10 cellular contexts compared by ENCODE assay signal in genomic region chr10:78543749-78544446, GRCh38.
DNase-seq lines count a peak whose midpoint lies in the region; ATAC-seq and TF ChIP-seq lines count a peak whose summit lies in the region.
"Had no signal": no experiment of that assay in that cellular context is flagged by ENCODE, and none has a peak within 500 bp of the region (broad histone marks: within the 10 kb centered on the region; RNA-seq: fewer than 3 reads in every experiment).

No MANE protein-coding gene starts in this region.

- intact Hi-C loops in cardiac septum (cut with DNase I) (loop anchor here (10.0 kb wide), 3 partner anchors 91 to 211 kb away; no protein-coding TSS in a partner anchor), CD14-positive monocyte (cut with micrococcal nuclease) (no loop called here)

- H3K79me2 ChIP-seq in osteoblast (ENCODE audit: insufficient read depth, low read length) = no peaks in the 10 kb centered on the region

- CTCF ChIA-PET in AG04450 (lab: Charles Lee) = no interaction called here

- H3K27ac ChIP-seq in AG04450 (ENCODE audit: low read depth, low read length) (peak overlapping the region; percentile 82), WERI-Rb-1 (no peak overlapping the region), osteoblast (ENCODE audit: low read depth, low read length) (peak overlapping the region; percentile 86)

- peaks cover 7% of the 10 kb centered on the region for H3K27me3 ChIP-seq in AG04450 (ENCODE audit: control insufficient read depth, insufficient read depth, low read length)
- no peaks in the 10 kb centered on the region for H3K27me3 ChIP-seq in WERI-Rb-1 (ENCODE audit: insufficient read depth, low read depth, severe bottlenecking)
- peaks cover 16% of the 10 kb centered on the region for H3K27me3 ChIP-seq in osteoblast (ENCODE audit: insufficient read depth, low read length)

- no peak overlapping the region for H3K4me3 Mint-ChIP-seq in stimulated activated naive CD8-positive, alpha-beta T cell treated with anti-CD3 and anti-CD28 coated beads, Interleukin-15, amount 100 ng/mL, for 72 hours
- H3K4me3 Mint-ChIP-seq in CD14-positive monocyte = no peak overlapping the region
- H3K4me3 Mint-ChIP-seq: activated T-cell treated with anti-CD3 and anti-CD28 coated beads, Interleukin-2, amount 50 U/mL, for 24 hours had no signal

- H3K9me3 Mint-ChIP-seq in stimulated activated naive CD8-positive, alpha-beta T cell treated with anti-CD3 and anti-CD28 coated beads, Interleukin-15, amount 100 ng/mL, for 72 hours = no peaks in the 10 kb centered on the region
- peaks cover 0 to 4% (median 0%) of the 10 kb centered on the region in 7 donors for H3K9me3 Mint-ChIP-seq in CD14-positive monocyte
- H3K9me3 Mint-ChIP-seq: activated T-cell treated with anti-CD3 and anti-CD28 coated beads, Interleukin-2, amount 50 U/mL, for 24 hours had no signal

- peak overlapping the region; percentile 44 for H3K4me2 ChIP-seq in osteoblast (ENCODE audit: insufficient read depth, low read length)

- no peak for ATAC-seq in HG03565 (IDR thresholded peaks at IDR 0.05; ENCODE audit: unreplicated experiment)
- no peak for ATAC-seq in stimulated activated naive CD8-positive, alpha-beta T cell treated with anti-CD3 and anti-CD28 coated beads, Interleukin-15, amount 100 ng/mL, for 72 hours

- no peaks in the 10 kb centered on the region for H4K20me1 ChIP-seq in osteoblast (ENCODE audit: insufficient read depth, low read length)

- DNase-seq in AG04450 (ENCODE audit: low read depth, low spot score) = peak; percentile 85
- peak; percentile 29 for DNase-seq in WERI-Rb-1
- peak; percentile 79 for DNase-seq in cardiac septum (ENCODE audit: low spot score)
- peak; percentile 91 for DNase-seq in osteoblast (ENCODE audit: insufficient read length, low spot score, missing footprints)
- DNase-seq in stimulated activated naive CD8-positive, alpha-beta T cell treated with anti-CD3 and anti-CD28 coated beads, Interleukin-15, amount 100 ng/mL, for 72 hours = no peak
- DNase-seq in NCI-H187 (lab: John Stamatoyannopoulos, UW) = no peak
- DNase-seq in CD14-positive monocyte (ENCODE audit: low spot score) = no peak
- DNase-seq: activated T-cell treated with anti-CD3 and anti-CD28 coated beads, Interleukin-2, amount 50 U/mL, for 24 hours; DND-41 had no signal

- H3K9me3 ChIP-seq in AG04450 (ENCODE audit: control insufficient read depth, insufficient read depth, low read length) = no peaks in the 10 kb centered on the region
- no peaks in the 10 kb centered on the region for H3K9me3 ChIP-seq in WERI-Rb-1 (ENCODE audit: severe bottlenecking)
- no peaks in the 10 kb centered on the region for H3K9me3 ChIP-seq in osteoblast (ENCODE audit: low read depth, low read length)

- H2AFZ ChIP-seq in osteoblast (ENCODE audit: low read length) = peak overlapping the region; percentile 54

- POLR2A ChIA-PET in AG04450 (lab: Yijun Ruan, JAX) = interaction anchor here (1.1 kb wide), 1 partner anchor 8 kb away, joined by 5 read pairs; no protein-coding TSS in a partner anchor

- TF ChIP-seq CTCF in AG04450 (IDR thresholded peaks at IDR 0.05; ENCODE audit: low read depth, low read length) (no peak), WERI-Rb-1 (IDR thresholded peaks at IDR 0.05; ENCODE audit: low read depth, low read length) (no peak), osteoblast (IDR thresholded peaks at IDR 0.05; ENCODE audit: extremely low read depth, low read depth, low read length) (no peak), CD14-positive monocyte (IDR thresholded peaks at IDR 0.05) (no peak)

- H3K4me1 Mint-ChIP-seq in stimulated activated naive CD8-positive, alpha-beta T cell treated with anti-CD3 and anti-CD28 coated beads, Interleukin-15, amount 100 ng/mL, for 72 hours = peaks cover 13% of the 10 kb centered on the region
- H3K4me1 Mint-ChIP-seq in CD14-positive monocyte = peaks cover 6% of the 10 kb centered on the region

- H3K4me1 ChIP-seq in osteoblast (ENCODE audit: insufficient read depth, low read length) = peaks cover 41% of the 10 kb centered on the region

- H3K36me3 ChIP-seq in WERI-Rb-1 = no peaks in the 10 kb centered on the region
- no peaks in the 10 kb centered on the region for H3K36me3 ChIP-seq in osteoblast (ENCODE audit: insufficient read depth, low read length)

- no peak overlapping the region for H3K27ac Mint-ChIP-seq in stimulated activated naive CD8-positive, alpha-beta T cell treated with anti-CD3 and anti-CD28 coated beads, Interleukin-15, amount 100 ng/mL, for 72 hours
- H3K27ac Mint-ChIP-seq in CD14-positive monocyte = no peak overlapping the region
- H3K27ac Mint-ChIP-seq: activated T-cell treated with anti-CD3 and anti-CD28 coated beads, Interleukin-2, amount 50 U/mL, for 24 hours had no signal

- H3K36me3 Mint-ChIP-seq in CD14-positive monocyte = no peaks in the 10 kb centered on the region

- peaks cover 32% of the 10 kb centered on the region for H3K27me3 Mint-ChIP-seq in stimulated activated naive CD8-positive, alpha-beta T cell treated with anti-CD3 and anti-CD28 coated beads, Interleukin-15, amount 100 ng/mL, for 72 hours
- H3K27me3 Mint-ChIP-seq in CD14-positive monocyte (ENCODE audit: low read depth in 3 of 3) = peaks cover 2 to 4% (median 3%) of the 10 kb centered on the region in 3 donors

- H3K4me3 ChIP-seq in AG04450 (ENCODE audit: low read depth, low read length) = no peak overlapping the region
- no peak overlapping the region for H3K4me3 ChIP-seq in WERI-Rb-1 (ENCODE audit: low read depth, low read length)
- H3K4me3 ChIP-seq in osteoblast (ENCODE audit: insufficient read depth, low read length) = peak overlapping the region; percentile 13

Comparison
In these comparisons a context has a peak if more than half of its experiments do, and no peak if none do; other contexts are left out.
1. DNase-seq: peak in AG04450 (single experiment), WERI-Rb-1 (single experiment), cardiac septum (single experiment) and osteoblast (single experiment); none in stimulated activated naive CD8-positive, alpha-beta T cell treated with anti-CD3 and anti-CD28 coated beads, Interleukin-15, amount 100 ng/mL, for 72 hours (0 of 2), NCI-H187 (0 of 2) and CD14-positive monocyte (single experiment).